14 cellular contexts compared by ENCODE assay signal in genomic region chr11:119608201-119608600, GRCh38.
"Had no signal": no experiment of that assay in that cellular context is flagged by ENCODE, and none has a peak within 500 bp of the region (broad histone marks: within the 10 kb centered on the region; RNA-seq: fewer than 3 reads in every experiment).

No MANE protein-coding gene starts in this region.

- H3K4me3 ChIP-seq: cardiac muscle cell, esophagus muscularis mucosa, tibial artery had no signal

- DNase-seq: activated CD4-positive, alpha-beta memory T cell treated with anti-CD3 and anti-CD28 coated beads for 36 hours; activated effector memory CD4-positive, alpha-beta T cell treated with Interleukin-2 at 50 U/mL for 16 hours; activated naive CD4-positive, alpha-beta T cell treated with anti-CD3 and anti-CD28 coated beads, Interleukin-2, amount 10 ng/mL, durations not matched to agents 7 days and 5 days; activated T-cell treated with anti-CD3 and anti-CD28 coated beads, Interleukin-2, amount 50 U/mL, for 72 hours; effector memory CD4-positive, alpha-beta T cell; left cardiac atrium; mesendoderm; naive B cell; stimulated activated CD4-positive, alpha-beta T cell treated with anti-CD3 and anti-CD28 coated beads, Interleukin-2, amount 100 ng/mL, for 48 hours; stimulated activated naive CD4-positive, alpha-beta T cell treated with Interleukin-2 at 50 U/mL for 16 hours; T-helper 9 cell; tibial artery had no signal

- H3K9me3 ChIP-seq: esophagus muscularis mucosa, tibial artery had no signal

- H3K36me3 ChIP-seq: cardiac muscle cell, esophagus muscularis mucosa, tibial artery had no signal

- H3K27ac ChIP-seq: cardiac muscle cell, esophagus muscularis mucosa, tibial artery had no signal

- H3K4me1 ChIP-seq: esophagus muscularis mucosa, tibial artery had no signal
